In the genomic region with DNA sequence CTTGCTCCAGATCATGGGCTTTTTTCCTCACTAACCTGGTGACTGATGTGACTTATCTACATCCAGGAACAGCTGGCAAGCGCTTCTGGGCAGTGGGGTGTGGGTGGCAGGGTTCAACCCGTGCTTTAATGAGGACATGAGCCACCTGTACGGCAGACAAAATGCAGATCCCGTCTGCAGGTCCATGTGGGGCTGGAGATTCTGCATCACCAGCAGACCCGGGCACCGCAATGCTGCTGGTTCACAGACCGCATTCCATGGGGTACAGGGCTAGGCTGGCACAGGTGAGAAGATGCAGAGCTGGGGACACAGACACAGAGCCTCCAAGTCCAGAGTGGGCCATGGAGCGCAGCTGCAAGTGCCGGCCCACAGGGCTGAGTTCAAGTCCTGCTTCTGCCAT, we compare ENCODE assay signal across 7 cellular contexts.
DNase-seq lines count a peak whose midpoint lies in the region; TF ChIP-seq lines count a peak whose summit lies in the region.
"Not testable (repeated sequence)": the region's sequence is repeated elsewhere in the genome, so short reads cannot be mapped to it uniquely, and the experiment has no call there.

No MANE protein-coding gene starts in this region.

- TF ChIP-seq RAD21 in SK-N-SH (IDR thresholded peaks at IDR 0.05; ENCODE audit: low read length): not testable (repeated sequence)

- H3K4me2 ChIP-seq in SK-N-SH: not testable (repeated sequence)

- not testable (repeated sequence) for TF ChIP-seq POLR2A in ovary (IDR thresholded peaks at IDR 0.05); spleen (IDR thresholded peaks at IDR 0.05)

- POLR2A ChIA-PET in SK-N-SH (lab: Yijun Ruan, JAX): not testable (repeated sequence)

- not testable (repeated sequence) for H3F3A ChIP-seq in SK-N-SH (replicated peaks; ENCODE audit: insufficient read depth)

- intact Hi-C loops in ovary (cut with DNase I); spleen (cut with DNase I; ENCODE audit: low total_unique reads): not testable (repeated sequence)

- not testable (repeated sequence) for H3K27me3 ChIP-seq in SK-N-SH (ENCODE audit: insufficient read depth); ovary; spleen (replicated peaks in 1 of 7)

- H3K36me3 Mint-ChIP-seq in chondrocyte (ENCODE audit: low read depth): not testable (repeated sequence)

- not testable (repeated sequence) for DNase-seq in SK-N-SH
- peak; percentile 49 for DNase-seq in activated effector memory CD4-positive, alpha-beta T cell treated with anti-CD3 and anti-CD28 coated beads, Interleukin-2, amount 50 U/mL, for 16 hours
- DNase-seq in chondrocyte (ENCODE audit: low spot score) (peak; percentile 58), left kidney (ENCODE audit: low read depth, low spot score) (peak; percentile 52), mesenteric fat pad (ENCODE audit: low spot score) (peak; percentile 53), ovary (peak in 3 of 5 donors; percentile 15 to 22 (median 19)), spleen (peak; percentile 43)

- not testable (repeated sequence) for H3K4me3 Mint-ChIP-seq in chondrocyte (ENCODE audit: unreplicated experiment)

- not testable (repeated sequence) for H3K9me3 ChIP-seq in SK-N-SH, ovary, spleen

- H3K36me3 ChIP-seq in SK-N-SH (replicated peaks in 1 of 2; ENCODE audit: control insufficient read depth in 1 of 2, insufficient read depth in 2 of 2, low read length in 1 of 2); ovary; spleen: not testable (repeated sequence)

- H3K9ac ChIP-seq in SK-N-SH: not testable (repeated sequence)

- H3K4me1 ChIP-seq in SK-N-SH (ENCODE audit: control insufficient read depth in 1 of 2, insufficient read depth in 2 of 2, low read depth in 1 of 2, low read length in 1 of 2): peaks cover 0 to 41% of the 10 kb centered on the region in 2 experiments; a peak in 1 of 4 replicates
- H3K4me1 ChIP-seq in ovary (ENCODE audit: insufficient read depth): peaks cover 19% of the 10 kb centered on the region
- H3K4me1 ChIP-seq in spleen: peaks cover 0 to 22% (median 0%) of the 10 kb centered on the region in 6 donors

- not testable (repeated sequence) for H3K27ac Mint-ChIP-seq in chondrocyte (ENCODE audit: unreplicated experiment)

- H2AFZ ChIP-seq in SK-N-SH (ENCODE audit: low read depth): not testable (repeated sequence)

- peak overlapping the region in 1 of 2 experiments; percentile 53; a peak in 2 of 4 replicates for H3K27ac ChIP-seq in SK-N-SH (ENCODE audit: low read depth in 2 of 2, low read length in 1 of 2)
- not testable (repeated sequence) for H3K27ac ChIP-seq in ovary, spleen

- H3K9me2 ChIP-seq in SK-N-SH: not testable (repeated sequence)

- not testable (repeated sequence) for H3K27me3 Mint-ChIP-seq in chondrocyte (ENCODE audit: low read depth)

- H3K9me3 Mint-ChIP-seq in chondrocyte (ENCODE audit: low read depth): not testable (repeated sequence)

- WGBS in SK-N-SH (ENCODE audit: low lambda C conversion rate): 80% methylated on average over 2 of the region's 9 CpGs
- WGBS in ovary, 3 donors: 81 to 85% (median 82%) methylated on average over 9 of the region's 9 CpGs
- 87 to 97% (median 96%) methylated on average over 6 to 9 of the region's 9 CpGs for WGBS in spleen, 5 donors

- not testable (repeated sequence) for TF ChIP-seq CTCF in SK-N-SH (IDR thresholded peaks at IDR 0.05); chondrocyte (IDR thresholded peaks at IDR 0.05); ovary (IDR thresholded peaks at IDR 0.05); spleen (IDR thresholded peaks at IDR 0.05 in 8 of 11, conservative IDR thresholded peaks at IDR 0.05 in 3 of 11)

- H3K4me1 Mint-ChIP-seq in chondrocyte (ENCODE audit: low read depth): not testable (repeated sequence)

- H3K4me3 ChIP-seq in SK-N-SH (ENCODE audit: low read depth in 2 of 2, low read length in 1 of 2); ovary; spleen: not testable (repeated sequence)

- not testable (repeated sequence) for TF ChIP-seq EP300 in SK-N-SH (IDR thresholded peaks at IDR 0.05; ENCODE audit: borderline replicate concordance in 1 of 2, low read depth in 1 of 2, low read length in 1 of 2); ovary (IDR thresholded peaks at IDR 0.05)

- CTCF ChIA-PET in SK-N-SH (lab: Yijun Ruan, JAX): not testable (repeated sequence)

- H3K79me2 ChIP-seq in SK-N-SH (ENCODE audit: insufficient read depth): not testable (repeated sequence)

- H4K20me1 ChIP-seq in SK-N-SH (ENCODE audit: insufficient read depth): not testable (repeated sequence)

TF ChIP-seq in SK-N-SH, 30 proteins besides CTCF, POLR2A, EP300 and RAD21:
- peak; percentile 38; the same call in 1 of the 2 replicates for TF ChIP-seq GATA2 (CRISPR knock-in tag; IDR thresholded peaks at IDR 0.05)
